17 cellular contexts compared by ENCODE assay signal in genomic region chr4:26071688-26072087, GRCh38.
DNase-seq lines count a peak whose midpoint lies in the region; ATAC-seq, FAIRE-seq and TF ChIP-seq lines count a peak whose summit lies in the region.
"Had no signal": no experiment of that assay in that cellular context is flagged by ENCODE, and none has a peak within 500 bp of the region (broad histone marks: within the 10 kb centered on the region; RNA-seq: fewer than 3 reads in every experiment).

No MANE protein-coding gene starts in this region.

- TF ChIP-seq CTCF in coronary artery (IDR thresholded peaks at IDR 0.05) = no peak

- ATAC-seq in activated CD4-positive, alpha-beta T cell treated with anti-CD3 and anti-CD28 coated beads for 36 hours = no peak
- no peak for ATAC-seq in T-cell (replicated peaks in 1 of 4)
- no peak for ATAC-seq in HG03139 (IDR thresholded peaks at IDR 0.05; ENCODE audit: unreplicated experiment)

- H3K27ac ChIP-seq in coronary artery = no peak overlapping the region
- H3K27ac ChIP-seq: SJSA1 had no signal

- no peak for DNase-seq in activated CD4-positive, alpha-beta T cell treated with anti-CD3 and anti-CD28 coated beads, Interleukin-2, amount 10 ng/mL, durations not matched to agents 24 days and 14 days
- DNase-seq in activated CD4-positive, alpha-beta T cell treated with anti-CD3 and anti-CD28 coated beads for 36 hours = no peak
- DNase-seq in GM12892 (ENCODE audit: insufficient read length) (no peak), OCI-M1 (lab: John Stamatoyannopoulos, UW) (peak; percentile 48), T-cell (no peak), coronary artery (ENCODE audit: low spot score) (no peak)
- DNase-seq: CD4-positive, alpha-beta T cell; GDM1; HFFc6; KBM-7; NCI-H187 treated with DMSO at 0.1 percent for 48 hours; NCI-H446; NCI-H748 treated with DMSO at 0.1 percent for 48 hours; RPMI8226 had no signal

- H3K4me3 ChIP-seq in coronary artery = no peak overlapping the region
- H3K4me3 ChIP-seq: SJSA1 had no signal

- peak overlapping the region; percentile 73 for H3K27ac Mint-ChIP-seq in activated CD4-positive, alpha-beta T cell treated with anti-CD3 and anti-CD28 coated beads, Interleukin-2, amount 10 ng/mL, durations not matched to agents 24 days and 14 days
- no peak overlapping the region for H3K27ac Mint-ChIP-seq in activated CD4-positive, alpha-beta T cell treated with anti-CD3 and anti-CD28 coated beads for 36 hours
- H3K27ac Mint-ChIP-seq in dendritic cell treated with granulocyte-macrophage colony-stimulating factor and Interleukin-4, amounts not matched to agents 40 ng/mL and 50 ng/mL, for 4 days = peak overlapping the region; percentile 97
- H3K27ac Mint-ChIP-seq in T-cell = no peak overlapping the region
- H3K27ac Mint-ChIP-seq: CD4-positive, alpha-beta T cell; HFFc6 had no signal

- no peak for TF ChIP-seq POLR2A in GM12892 (IDR thresholded peaks at IDR 0.05; ENCODE audit: low read depth, low read length)

- peaks cover 20% of the 10 kb centered on the region for H3K36me3 Mint-ChIP-seq in activated CD4-positive, alpha-beta T cell treated with anti-CD3 and anti-CD28 coated beads, Interleukin-2, amount 10 ng/mL, durations not matched to agents 24 days and 14 days (ENCODE audit: low read depth)
- peaks cover 6% of the 10 kb centered on the region for H3K36me3 Mint-ChIP-seq in activated CD4-positive, alpha-beta T cell treated with anti-CD3 and anti-CD28 coated beads for 36 hours (ENCODE audit: low read depth)
- H3K36me3 Mint-ChIP-seq in dendritic cell treated with granulocyte-macrophage colony-stimulating factor and Interleukin-4, amounts not matched to agents 40 ng/mL and 50 ng/mL, for 4 days (ENCODE audit: low read depth) = peaks cover 17% of the 10 kb centered on the region
- H3K36me3 Mint-ChIP-seq in T-cell = no peaks in the 10 kb centered on the region

- H3K9me3 Mint-ChIP-seq in activated CD4-positive, alpha-beta T cell treated with anti-CD3 and anti-CD28 coated beads, Interleukin-2, amount 10 ng/mL, durations not matched to agents 24 days and 14 days = peaks cover 10% of the 10 kb centered on the region
- H3K9me3 Mint-ChIP-seq in activated CD4-positive, alpha-beta T cell treated with anti-CD3 and anti-CD28 coated beads for 36 hours (ENCODE audit: low read depth) = peaks cover 4% of the 10 kb centered on the region
- H3K9me3 Mint-ChIP-seq in dendritic cell treated with granulocyte-macrophage colony-stimulating factor and Interleukin-4, amounts not matched to agents 40 ng/mL and 50 ng/mL, for 4 days = peaks cover 17% of the 10 kb centered on the region
- H3K9me3 Mint-ChIP-seq in T-cell = peaks cover 0 to 9% (median 0%) of the 10 kb centered on the region in 3 donors
- H3K9me3 Mint-ChIP-seq: CD4-positive, alpha-beta T cell had no signal

- H3K4me3 Mint-ChIP-seq in activated CD4-positive, alpha-beta T cell treated with anti-CD3 and anti-CD28 coated beads, Interleukin-2, amount 10 ng/mL, durations not matched to agents 24 days and 14 days = no peak overlapping the region
- H3K4me3 Mint-ChIP-seq in activated CD4-positive, alpha-beta T cell treated with anti-CD3 and anti-CD28 coated beads for 36 hours = no peak overlapping the region
- H3K4me3 Mint-ChIP-seq in dendritic cell treated with granulocyte-macrophage colony-stimulating factor and Interleukin-4, amounts not matched to agents 40 ng/mL and 50 ng/mL, for 4 days = peak overlapping the region; percentile 37
- H3K4me3 Mint-ChIP-seq in T-cell = no peak overlapping the region
- H3K4me3 Mint-ChIP-seq: CD4-positive, alpha-beta T cell; HFFc6 had no signal

- CTCF ChIA-PET in activated CD4-positive, alpha-beta T cell treated with anti-CD3 and anti-CD28 coated beads for 36 hours (lab: Charles Lee) = no interaction called here
- CTCF ChIA-PET in T-cell (lab: Charles Lee) = interaction anchor here in 1 of 2 donors (0.7 kb wide), 1 partner anchor 416 kb away, joined by 3 read pairs; no protein-coding TSS in a partner anchor

- peak; percentile 73 for FAIRE-seq in GM12892 (lab: Jason Lieb, UNC)

- POLR2A ChIA-PET in activated CD4-positive, alpha-beta T cell treated with anti-CD3 and anti-CD28 coated beads for 36 hours (lab: Charles Lee) = no interaction called here
- POLR2A ChIA-PET in T-cell (lab: Charles Lee) = no interaction called here

- H3K27me3 Mint-ChIP-seq in activated CD4-positive, alpha-beta T cell treated with anti-CD3 and anti-CD28 coated beads, Interleukin-2, amount 10 ng/mL, durations not matched to agents 24 days and 14 days = no peaks in the 10 kb centered on the region
- H3K27me3 Mint-ChIP-seq in activated CD4-positive, alpha-beta T cell treated with anti-CD3 and anti-CD28 coated beads for 36 hours = peaks cover 3% of the 10 kb centered on the region
- no peaks in the 10 kb centered on the region for H3K27me3 Mint-ChIP-seq in dendritic cell treated with granulocyte-macrophage colony-stimulating factor and Interleukin-4, amounts not matched to agents 40 ng/mL and 50 ng/mL, for 4 days
- H3K27me3 Mint-ChIP-seq in T-cell = peaks cover 0 to 4% of the 10 kb centered on the region in 2 donors
- H3K27me3 Mint-ChIP-seq: CD4-positive, alpha-beta T cell had no signal

- peaks cover 57% of the 10 kb centered on the region for H3K4me1 Mint-ChIP-seq in activated CD4-positive, alpha-beta T cell treated with anti-CD3 and anti-CD28 coated beads, Interleukin-2, amount 10 ng/mL, durations not matched to agents 24 days and 14 days
- H3K4me1 Mint-ChIP-seq in activated CD4-positive, alpha-beta T cell treated with anti-CD3 and anti-CD28 coated beads for 36 hours = peaks cover 44% of the 10 kb centered on the region
- peaks cover 80% of the 10 kb centered on the region for H3K4me1 Mint-ChIP-seq in dendritic cell treated with granulocyte-macrophage colony-stimulating factor and Interleukin-4, amounts not matched to agents 40 ng/mL and 50 ng/mL, for 4 days (ENCODE audit: low read depth)
- H3K4me1 Mint-ChIP-seq in T-cell = peaks cover 7 to 37% (median 26%) of the 10 kb centered on the region in 3 donors

- intact Hi-C loops in activated CD4-positive, alpha-beta T cell treated with anti-CD3 and anti-CD28 coated beads, Interleukin-2, amount 10 ng/mL, durations not matched to agents 24 days and 14 days (cut with micrococcal nuclease) = loop anchor here (5.0 to 10.0 kb wide), 2 partner anchors 209 to 813 kb away; partner anchors contain the start of gene SEL1L3
- intact Hi-C loops in activated CD4-positive, alpha-beta T cell treated with anti-CD3 and anti-CD28 coated beads for 36 hours (cut with DNase I, micrococcal nuclease) = no loop called here
- intact Hi-C loops in dendritic cell treated with granulocyte-macrophage colony-stimulating factor and Interleukin-4, amounts not matched to agents 40 ng/mL and 50 ng/mL, for 4 days (cut with micrococcal nuclease) = no loop called here

Comparison
In these comparisons a context has a peak if more than half of its experiments do, and no peak if none do; other contexts are left out.
1. H3K27ac Mint-ChIP-seq: peak in activated CD4-positive, alpha-beta T cell treated with anti-CD3 and anti-CD28 coated beads, Interleukin-2, amount 10 ng/mL, durations not matched to agents 24 days and 14 days (single experiment) and dendritic cell treated with granulocyte-macrophage colony-stimulating factor and Interleukin-4, amounts not matched to agents 40 ng/mL and 50 ng/mL, for 4 days (single experiment); none in activated CD4-positive, alpha-beta T cell treated with anti-CD3 and anti-CD28 coated beads for 36 hours (single experiment) and T-cell (0 of 2).